9 cellular contexts compared by ENCODE assay signal in the genomic region with DNA sequence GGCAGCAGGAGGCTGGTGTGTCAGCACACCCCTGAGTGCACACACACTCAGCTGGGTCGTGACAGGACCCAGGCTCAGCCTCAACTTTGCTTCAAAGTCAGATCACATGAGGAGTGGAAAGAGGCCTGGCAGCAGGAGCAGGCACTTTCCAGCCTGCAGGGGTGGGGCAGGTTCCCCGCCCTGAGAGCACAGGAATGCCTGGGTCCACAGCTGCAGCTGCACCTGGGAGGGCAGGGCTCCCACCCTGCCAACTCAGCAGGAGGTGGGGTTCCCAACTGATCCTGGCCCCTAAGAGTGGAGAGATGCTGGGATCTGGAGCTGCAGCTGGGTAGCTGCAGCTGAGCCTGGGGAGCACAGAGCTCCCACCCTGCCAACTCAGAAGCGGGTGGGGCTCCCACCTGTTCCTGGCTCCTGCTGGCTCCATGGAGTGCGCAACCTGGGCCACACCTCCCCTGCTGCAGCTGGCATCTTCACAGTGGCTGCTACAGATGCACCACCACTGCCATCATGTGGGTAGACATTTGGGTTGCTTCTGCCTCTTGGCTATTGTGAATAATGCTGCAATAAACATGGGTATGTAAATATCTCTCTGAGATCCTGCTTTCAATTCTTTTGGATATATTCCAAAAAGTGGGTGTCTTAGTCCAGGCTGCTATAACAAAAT.
DNase-seq lines count a peak whose midpoint lies in the region; ATAC-seq and TF ChIP-seq lines count a peak whose summit lies in the region.
"Had no signal": no experiment of that assay in that cellular context is flagged by ENCODE, and none has a peak within 500 bp of the region (broad histone marks: within the 10 kb centered on the region; RNA-seq: fewer than 3 reads in every experiment).

No MANE protein-coding gene starts in this region.

- H3K27ac ChIP-seq in neural progenitor cell, result no peak overlapping the region
- H3K27ac ChIP-seq: epithelial cell of prostate had no signal

- H3K36me3 ChIP-seq in neural progenitor cell, result no peaks in the 10 kb centered on the region

- peaks cover 16% of the 10 kb centered on the region for H3K9me3 Mint-ChIP-seq in activated CD8-positive, alpha-beta T cell treated with anti-CD3 and anti-CD28 coated beads, Interleukin-2, amount 10 ng/mL, durations not matched to agents 7 days and 5 days (ENCODE audit: insufficient read depth)
- H3K9me3 Mint-ChIP-seq in neural progenitor cell, result peaks cover 34% of the 10 kb centered on the region

- no peak overlapping the region for H3K9ac ChIP-seq in neural progenitor cell

- CTCF ChIA-PET in activated CD8-positive, alpha-beta T cell treated with anti-CD3 and anti-CD28 coated beads, Interleukin-2, amount 10 ng/mL, durations not matched to agents 7 days and 5 days (lab: Charles Lee), result no interaction called here

- H3K4me3 ChIP-seq in neural progenitor cell, result no peak overlapping the region

- H3K9me3 ChIP-seq in neural progenitor cell (ENCODE audit: low read depth), result peaks cover 4% of the 10 kb centered on the region

- no peak overlapping the region for H3K4me2 ChIP-seq in neural progenitor cell

- POLR2A ChIA-PET in activated CD8-positive, alpha-beta T cell treated with anti-CD3 and anti-CD28 coated beads, Interleukin-2, amount 10 ng/mL, durations not matched to agents 7 days and 5 days (lab: Charles Lee), result no interaction called here

- H4K20me1 ChIP-seq in neural progenitor cell (ENCODE audit: low read depth), result no peaks in the 10 kb centered on the region

- no peaks in the 10 kb centered on the region for H3K27me3 ChIP-seq in neural progenitor cell

- H3K4me1 Mint-ChIP-seq in activated CD8-positive, alpha-beta T cell treated with anti-CD3 and anti-CD28 coated beads, Interleukin-2, amount 10 ng/mL, durations not matched to agents 7 days and 5 days (ENCODE audit: low read depth), result no peaks in the 10 kb centered on the region
- no peaks in the 10 kb centered on the region for H3K4me1 Mint-ChIP-seq in neural progenitor cell

- H3K4me1 ChIP-seq in neural progenitor cell, result no peaks in the 10 kb centered on the region

- H3F3A ChIP-seq in neural progenitor cell (ENCODE audit: low read depth), result no peaks in the 10 kb centered on the region

- H3K36me3 Mint-ChIP-seq in activated CD8-positive, alpha-beta T cell treated with anti-CD3 and anti-CD28 coated beads, Interleukin-2, amount 10 ng/mL, durations not matched to agents 7 days and 5 days (ENCODE audit: low read depth), result peaks cover 2% of the 10 kb centered on the region
- H3K36me3 Mint-ChIP-seq in neural progenitor cell, result peaks cover 7% of the 10 kb centered on the region

- TF ChIP-seq CTCF in neural progenitor cell (IDR thresholded peaks at IDR 0.05), result peak; percentile 42

- H3K27me3 Mint-ChIP-seq in activated CD8-positive, alpha-beta T cell treated with anti-CD3 and anti-CD28 coated beads, Interleukin-2, amount 10 ng/mL, durations not matched to agents 7 days and 5 days (ENCODE audit: low read depth), result no peaks in the 10 kb centered on the region
- peaks cover 4% of the 10 kb centered on the region for H3K27me3 Mint-ChIP-seq in neural progenitor cell (ENCODE audit: insufficient read depth, low read depth)

- H3K27ac Mint-ChIP-seq in activated CD8-positive, alpha-beta T cell treated with anti-CD3 and anti-CD28 coated beads, Interleukin-2, amount 10 ng/mL, durations not matched to agents 7 days and 5 days, result no peak overlapping the region
- H3K27ac Mint-ChIP-seq in neural progenitor cell, result no peak overlapping the region

- H2AFZ ChIP-seq in neural progenitor cell (replicated peaks), result no peak overlapping the region

- DNase-seq in NCI-H146 (lab: John Stamatoyannopoulos, UW), result peak; percentile 47
- no peak for DNase-seq in NCI-H146 treated with DMSO at 0.1 percent for 48 hours (lab: John Stamatoyannopoulos, UW; ENCODE audit: unreplicated experiment)
- peak; percentile 28 for DNase-seq in NAMALWA (ENCODE audit: low spot score)
- peak; percentile 48 for DNase-seq in activated CD8-positive, alpha-beta T cell treated with anti-CD3 and anti-CD28 coated beads, Interleukin-2, amount 10 ng/mL, durations not matched to agents 7 days and 5 days
- peak; percentile 10 for DNase-seq in neural progenitor cell (ENCODE audit: low spot score)
- DNase-seq in OCI-M1 (lab: John Stamatoyannopoulos, UW), result no peak

- no peaks in the 10 kb centered on the region for H3K79me2 ChIP-seq in neural progenitor cell (ENCODE audit: low read depth)

- no peak overlapping the region for H3K4me3 Mint-ChIP-seq in activated CD8-positive, alpha-beta T cell treated with anti-CD3 and anti-CD28 coated beads, Interleukin-2, amount 10 ng/mL, durations not matched to agents 7 days and 5 days
- no peak overlapping the region for H3K4me3 Mint-ChIP-seq in neural progenitor cell

- ATAC-seq in activated CD8-positive, alpha-beta T cell treated with anti-CD3 and anti-CD28 coated beads, Interleukin-2, amount 10 ng/mL, durations not matched to agents 7 days and 5 days, result no peak
- ATAC-seq in GM21367 (IDR thresholded peaks at IDR 0.05; ENCODE audit: unreplicated experiment) (no peak), HG03521 (IDR thresholded peaks at IDR 0.05; ENCODE audit: unreplicated experiment) (no peak)

Comparison
In these comparisons a context has a peak if more than half of its experiments do, and no peak if none do; other contexts are left out.
1. DNase-seq: peak in NCI-H146 (single experiment), NAMALWA (single experiment), activated CD8-positive, alpha-beta T cell treated with anti-CD3 and anti-CD28 coated beads, Interleukin-2, amount 10 ng/mL, durations not matched to agents 7 days and 5 days (single experiment) and neural progenitor cell (single experiment); none in NCI-H146 treated with DMSO at 0.1 percent for 48 hours (single experiment) and OCI-M1 (single experiment).